ENCODE assay signal across 8 cellular contexts in the genomic region with DNA sequence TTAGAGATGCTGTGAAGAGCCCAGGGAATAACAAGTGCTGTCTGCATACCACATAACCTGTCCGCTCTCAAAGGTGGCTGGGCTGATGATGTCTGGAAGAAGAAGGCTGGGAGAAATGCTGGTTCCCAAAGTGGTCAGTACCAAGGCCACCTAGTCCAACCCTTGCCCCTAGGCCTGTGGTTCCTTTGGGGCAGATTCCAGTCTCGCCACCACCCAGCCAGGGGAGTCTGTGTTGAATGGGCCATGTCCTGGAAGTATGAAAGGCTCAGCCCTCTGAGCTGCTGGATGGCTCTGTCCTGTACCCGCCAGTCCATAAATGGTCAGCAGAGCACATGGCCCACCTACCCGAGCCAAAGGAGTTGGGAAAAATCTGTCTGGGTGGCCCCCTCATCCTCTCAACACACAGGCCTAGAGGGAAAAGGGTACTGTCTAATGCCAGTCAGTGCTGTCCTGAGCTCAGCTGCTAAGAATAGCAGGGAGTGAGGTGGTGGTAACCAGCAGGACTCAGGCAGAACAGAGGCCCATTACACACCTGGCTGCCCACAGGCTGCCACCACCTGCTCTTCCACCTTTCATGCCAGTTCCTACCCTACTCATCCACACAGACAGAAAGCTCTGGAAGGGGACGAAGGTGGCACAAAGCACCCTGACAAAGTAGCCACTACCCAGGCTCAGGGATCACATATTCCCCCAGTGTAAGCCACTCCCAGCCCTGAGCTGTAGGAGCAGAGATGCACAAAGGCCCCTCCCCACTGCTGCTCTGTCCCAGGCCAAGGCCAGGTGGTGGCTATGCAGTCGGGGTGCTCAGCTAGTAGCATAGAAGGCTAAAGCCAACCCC. TPM values are rescaled to one million over a fixed set of nuclear protein-coding genes. Genes with fewer than 3 reads are reported as not detected.
A peak's percentile ranks its signal among the peaks of the same experiment; 100 is the strongest.
DNase-seq lines count a peak whose midpoint lies in the region; ATAC-seq and TF ChIP-seq lines count a peak whose summit lies in the region.
"Not testable (repeated sequence)": the region's sequence is repeated elsewhere in the genome, so short reads cannot be mapped to it uniquely, and the experiment has no call there.

No MANE protein-coding gene starts in this region.

- H3K9me3 ChIP-seq in colonic mucosa, heart right ventricle, mucosa of descending colon, psoas muscle, tibial artery: not testable (repeated sequence)

- ATAC-seq in GM23338, result peak; percentile 60
- ATAC-seq in heart right ventricle, result peak; percentile 51 to 80 (median 68)
- not testable (repeated sequence) for ATAC-seq in mucosa of descending colon
- peak; percentile 85 to 88 (median 86) for ATAC-seq in psoas muscle

- H3K36me3 ChIP-seq in GM23338 (ENCODE audit: insufficient read depth); colonic mucosa; mucosa of descending colon (ENCODE audit: low read depth): not testable (repeated sequence)
- H3K36me3 ChIP-seq in heart right ventricle (peaks cover 0 to 42% (median 10%) of the 10 kb centered on the region in 9 donors), psoas muscle (ENCODE audit: insufficient read depth in 1 of 2, low read depth in 1 of 2) (peaks cover 0 to 30% of the 10 kb centered on the region in 2 donors), tibial artery (peaks cover 10 to 24% (median 14%) of the 10 kb centered on the region in 3 donors)

- H3K4me3 ChIP-seq in GM23338, colonic mucosa, heart right ventricle, mucosa of descending colon, psoas muscle, tibial artery: not testable (repeated sequence)

- H3K4me2 ChIP-seq in GM23338, result not testable (repeated sequence)

- DNase-seq in GM23338 (ENCODE audit: low spot score), result not testable (repeated sequence)
- DNase-seq in activated CD4-positive, alpha-beta T cell treated with anti-CD3 and anti-CD28 coated beads for 48 hours, result peak; percentile 2
- peak; percentile 62 for DNase-seq in activated effector memory CD4-positive, alpha-beta T cell treated with anti-CD3 and anti-CD28 coated beads, Interleukin-2, amount 50 U/mL, for 16 hours
- DNase-seq in colonic mucosa, result peak; percentile 19
- peak in 1 of 2 donors; percentile 7 for DNase-seq in heart right ventricle
- peak in 2 of 3 donors; percentile 5 to 15 for DNase-seq in mucosa of descending colon
- DNase-seq in psoas muscle, result peak; percentile 14 to 64
- peak; percentile 17 to 68 for DNase-seq in tibial artery

- peaks cover 34% of the 10 kb centered on the region for H4K20me1 ChIP-seq in GM23338 (replicated peaks; ENCODE audit: insufficient read depth)

- H3F3A ChIP-seq in GM23338 (replicated peaks; ENCODE audit: low read depth), result not testable (repeated sequence)

- intact Hi-C loops in colonic mucosa (cut with DNase I); heart right ventricle (cut with DNase I); mucosa of descending colon (cut with DNase I, micrococcal nuclease); psoas muscle (cut with DNase I); tibial artery (cut with DNase I; ENCODE audit: low total_unique reads): not testable (repeated sequence)

- H3K9ac ChIP-seq in colonic mucosa (ENCODE audit: low read depth in 2 of 2, low read length in 2 of 2), result not testable (repeated sequence)

- not testable (repeated sequence) for H3K4me3 Mint-ChIP-seq in GM23338

- H3K36me3 Mint-ChIP-seq in GM23338 (ENCODE audit: low read depth), result not testable (repeated sequence)

- not testable (repeated sequence) for H3K27ac Mint-ChIP-seq in GM23338

- H3K4me1 Mint-ChIP-seq in GM23338, result not testable (repeated sequence)

- not testable (repeated sequence) for H3K27ac ChIP-seq in GM23338 (ENCODE audit: low read depth); colonic mucosa; heart right ventricle; tibial artery
- peak overlapping the region; percentile 91 for H3K27ac ChIP-seq in psoas muscle

- not testable (repeated sequence) for H3K9me3 Mint-ChIP-seq in GM23338

- not testable (repeated sequence) for H2AFZ ChIP-seq in GM23338

- H3K79me2 ChIP-seq in GM23338 (replicated peaks; ENCODE audit: insufficient read depth), result peaks cover 19% of the 10 kb centered on the region

- WGBS in heart right ventricle, 2 donors, result 86 to 91% methylated on average over 6 of the region's 6 CpGs
- 64 to 74% (median 73%) methylated on average over 6 of the region's 6 CpGs for WGBS in psoas muscle, 3 donors

- not testable (repeated sequence) for H3K4me1 ChIP-seq in GM23338 (ENCODE audit: insufficient read depth)
- H3K4me1 ChIP-seq in colonic mucosa (peaks cover 12% of the 10 kb centered on the region), heart right ventricle (peaks cover 7 to 29% (median 11%) of the 10 kb centered on the region in 9 donors), mucosa of descending colon (ENCODE audit: low read depth) (peaks cover 13% of the 10 kb centered on the region), psoas muscle (peaks cover 50% of the 10 kb centered on the region), tibial artery (peaks cover 3 to 23% (median 11%) of the 10 kb centered on the region in 4 donors)

- not testable (repeated sequence) for H3K27me3 Mint-ChIP-seq in GM23338 (ENCODE audit: insufficient read depth, low read depth, poor library complexity)

- not testable (repeated sequence) for H3K27me3 ChIP-seq in GM23338 (ENCODE audit: insufficient read depth); colonic mucosa; heart right ventricle; psoas muscle (ENCODE audit: insufficient read depth in 3 of 3, low read length in 2 of 3); tibial artery

- H3K9me2 ChIP-seq in GM23338 (ENCODE audit: insufficient read depth), result not testable (repeated sequence)

- TF ChIP-seq CTCF in GM23338 (conservative IDR thresholded peaks at IDR 0.05; ENCODE audit: low read depth in 2 of 2); colonic mucosa (IDR thresholded peaks at IDR 0.05); heart right ventricle (IDR thresholded peaks at IDR 0.05); mucosa of descending colon (IDR thresholded peaks at IDR 0.05); psoas muscle (IDR thresholded peaks at IDR 0.05); tibial artery (IDR thresholded peaks at IDR 0.05): not testable (repeated sequence)

RNA-seq across cellular contexts. Expression of a gene that starts 24.8 kb away (rescaled TPM):
- total RNA-seq in GM23338 (2014; rRNA removed; shearing (Covaris generic)), result 7.5 and 11.8 TPM in 2 replicates
- 9.0 and 9.5 TPM in 2 replicates for polyA plus RNA-seq in GM23338 (2016; fragmentation: Nextera tagmentation; extraction: Ambion mirVana)
- total RNA-seq in colonic mucosa, result 10 to 100 TPM; 45.2 to 54.3 TPM
- total RNA-seq in heart right ventricle, result 10 to 100 TPM in 7 of 10 donors, 1 to 10 TPM in 3; 6.0 to 15.2 (median 12.2) TPM
- 1 to 10 TPM; 2.8 to 5.6 TPM for polyA plus RNA-seq in heart right ventricle
- 100 to 1,000 TPM in 2 of 3 donors, 10 to 100 TPM in 1; 80.2 to 169 (median 104) TPM for total RNA-seq in mucosa of descending colon
- total RNA-seq in psoas muscle, result 10 to 100 TPM in 1 of 4 donors, 1 to 10 TPM in 3; 5.3 to 20.9 (median 7.3) TPM
- 10 to 100 TPM in 1 of 3 donors, 1 to 10 TPM in 2; 2.4 to 12.5 (median 6.1) TPM for polyA plus RNA-seq in psoas muscle

RNA-seq across cellular contexts. Expression of a gene that starts 28.6 kb away (rescaled TPM):
- under 0.01 TPM in 1 of 2 replicates, not detected in the other for total RNA-seq in GM23338 (2014; rRNA removed; shearing (Covaris generic))
- polyA plus RNA-seq in GM23338 (2016; fragmentation: Nextera tagmentation; extraction: Ambion mirVana), result not detected in 2 replicates
- total RNA-seq in colonic mucosa, result 1,000 to 10,000 TPM; 1,159 to 2,517 TPM
- 1,000 to 10,000 TPM in 8 of 10 donors, 100 to 1,000 TPM in 2; 635 to 5,242 (median 1,949) TPM for total RNA-seq in heart right ventricle
- polyA plus RNA-seq in heart right ventricle, result not detected
- 1,000 to 10,000 TPM; 2,195 to 6,222 (median 2,378) TPM for total RNA-seq in mucosa of descending colon
- total RNA-seq in psoas muscle, result 1,000 to 10,000 TPM; 1,264 to 5,208 (median 3,151) TPM
- not detected for polyA plus RNA-seq in psoas muscle

Comparison
In these comparisons a context has a peak if more than half of its experiments do, and no peak if none do; other contexts are left out.
1. RNA of a gene that starts 28.6 kb away (total RNA-seq): 1,264 to 5,208 TPM in psoas muscle, 1,159 to 2,517 TPM in colonic mucosa, 2,195 to 6,222 TPM in mucosa of descending colon and 635 to 5,242 TPM in heart right ventricle; under 0.01 TPM in GM23338; every median in the first group is over 100 times any median in the second.